6 cellular contexts compared by ENCODE assay signal in the genomic region with DNA sequence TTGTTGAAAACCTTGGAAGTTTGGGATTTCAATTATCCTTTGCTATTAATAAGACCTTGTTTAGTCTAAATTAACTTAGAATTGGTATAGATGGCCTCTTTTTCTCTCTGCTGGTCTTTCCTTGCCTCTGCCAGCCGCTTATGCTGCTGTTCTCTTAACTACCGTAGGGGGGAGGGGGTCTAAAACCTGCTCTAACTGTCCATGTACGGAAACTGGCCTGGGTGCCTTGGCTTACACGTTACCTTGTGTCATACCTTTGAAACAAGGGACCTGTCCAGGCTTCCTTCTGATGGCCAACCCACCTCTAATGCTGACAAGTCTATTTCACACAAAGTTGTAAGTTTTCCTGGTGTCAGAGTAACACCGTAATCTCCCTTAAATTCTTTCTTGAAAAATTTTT. TPM values are rescaled to one million over a fixed set of nuclear protein-coding genes. Genes with fewer than 3 reads are reported as not detected.
"Had no signal": no experiment of that assay in that cellular context is flagged by ENCODE, and none has a peak within 500 bp of the region (broad histone marks: within the 10 kb centered on the region; RNA-seq: fewer than 3 reads in every experiment).

No MANE protein-coding gene starts in this region.

RNA-seq across cellular contexts. Expression of a gene that starts 3.7 kb away (rescaled TPM):
- total RNA-seq: activated CD8-positive, alpha-beta T cell treated with anti-CD3 and anti-CD28 coated beads for 36 hours; myocyte; natural killer cell treated with Interleukin-12 subunit alpha and Interleukin-12 subunit beta and Interleukin-15 and Interleukin-18, amount 100 ng/mL, for 72 hours; T-helper 2 cell treated with Interferon-gamma antibody and Interleukin-4, amounts not matched to agents 100 ng/mL and 5 ng/mL, for 36 hours had no signal
- polyA plus RNA-seq: immature natural killer cell had no signal

RNA-seq across cellular contexts. Expression of a gene that starts 18.1 kb away (rescaled TPM):
- total RNA-seq: activated B cell treated with CpG ODN at 0.5 μM for 24 hours had no signal
- polyA plus RNA-seq: immature natural killer cell had no signal

RNA-seq across cellular contexts. Expression of a gene that starts 32.1 kb away (rescaled TPM):
- total RNA-seq: myocyte had no signal
